8 cellular contexts compared by ENCODE assay signal in the genomic region with DNA sequence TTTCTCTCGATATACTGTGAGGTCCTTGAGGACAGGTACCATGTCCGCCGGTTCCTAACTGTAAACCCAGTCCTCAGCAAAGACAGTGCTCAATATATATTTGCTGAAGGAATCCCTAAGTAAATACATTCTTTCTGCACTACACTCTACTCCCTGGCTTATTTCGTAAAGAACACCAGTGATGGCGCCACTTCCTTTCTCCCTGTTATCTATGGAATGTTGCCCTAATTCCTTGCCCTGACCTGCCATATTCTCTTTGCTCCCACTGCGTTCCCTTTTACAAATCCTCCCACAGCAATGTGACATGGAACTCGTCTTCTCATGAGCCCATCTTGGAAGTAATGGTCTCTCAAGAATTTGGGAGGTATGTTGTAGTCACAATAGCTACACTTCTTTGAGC.
"Had no signal": no experiment of that assay in that cellular context is flagged by ENCODE, and none has a peak within 500 bp of the region (broad histone marks: within the 10 kb centered on the region; RNA-seq: fewer than 3 reads in every experiment).

No MANE protein-coding gene starts in this region.

- H3K9me3 ChIP-seq: HAP-1 had no signal

- H3K27ac ChIP-seq: GM23248 had no signal

- DNase-seq: GM23248, GOT3, H7, H9, HCEC 1CT, HFFc6 had no signal

- H3K4me3 Mint-ChIP-seq: H9, HFFc6 had no signal

- H3K36me3 ChIP-seq: HAP-1 had no signal

- H3K4me3 ChIP-seq: GM23248, HAP-1 had no signal

- H3K4me1 ChIP-seq: HAP-1 had no signal

- H2AFZ ChIP-seq: GM23248 had no signal

- ATAC-seq: HCT116 had no signal

- H3K27ac Mint-ChIP-seq: H9, HFFc6 had no signal
